Comparison of ENCODE assay signal across 8 cellular contexts in the genomic region with DNA sequence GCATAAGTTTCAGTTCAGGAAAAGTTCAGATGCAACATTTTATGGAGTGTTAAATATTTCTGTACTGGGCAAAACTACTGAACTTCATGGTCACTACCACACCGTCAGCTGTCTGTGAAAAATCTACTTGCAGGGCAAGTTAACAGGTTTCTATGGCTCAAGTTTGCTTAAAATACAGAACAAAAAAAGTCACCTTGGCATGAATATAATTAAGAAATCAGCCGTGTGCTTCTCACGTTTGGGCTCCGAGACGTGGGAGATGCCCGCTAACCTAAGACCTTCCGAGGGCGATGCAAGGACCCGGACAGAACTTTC. TPM values are rescaled to one million over a fixed set of nuclear protein-coding genes. Genes with fewer than 3 reads are reported as not detected.
A peak's percentile ranks its signal among the peaks of the same experiment; 100 is the strongest.
DNase-seq lines count a peak whose midpoint lies in the region; ATAC-seq and TF ChIP-seq lines count a peak whose summit lies in the region.

No MANE protein-coding gene starts in this region.

- H3K4me3 ChIP-seq in cardiac fibroblast (replicated peaks in 1 of 2; ENCODE audit: low read depth in 2 of 2, low read length in 2 of 2) (peak overlapping the region; percentile 68 to 69), muscle layer of colon (ENCODE audit: low read depth in 1 of 2, low read length in 2 of 2) (peak overlapping the region; percentile 73 to 79)

- H3K36me3 ChIP-seq in muscle layer of colon (ENCODE audit: insufficient read depth, low read length): no peaks in the 10 kb centered on the region

- DNase-seq in EH (ENCODE audit: low read depth) (peak; percentile 16), HT1080 (ENCODE audit: low read depth) (peak; percentile 15), cardiac fibroblast (ENCODE audit: low read depth in 2 of 2) (peak; percentile 13 to 22), AG08395 (ENCODE audit: low spot score) (no peak), posterior vena cava (ENCODE audit: low spot score) (no peak), NCI-H146 treated with DMSO at 0.1 percent for 48 hours (lab: John Stamatoyannopoulos, UW; ENCODE audit: unreplicated experiment) (no peak)

- no peak for TF ChIP-seq CTCF in cardiac fibroblast (IDR thresholded peaks at IDR 0.05; ENCODE audit: low read depth, low read length)

- no peaks in the 10 kb centered on the region for H3K9me3 ChIP-seq in muscle layer of colon (ENCODE audit: low read length)

- H3K27me3 ChIP-seq in muscle layer of colon (ENCODE audit: control insufficient read depth in 1 of 2, insufficient read depth in 2 of 2, low read length in 2 of 2): no peaks in the 10 kb centered on the region

- ATAC-seq in HG02840 (IDR thresholded peaks at IDR 0.05; ENCODE audit: low FRiP score, unreplicated experiment): no peak

- H3K9ac ChIP-seq in muscle layer of colon (ENCODE audit: low read length): peak overlapping the region; percentile 60

- H3K27ac ChIP-seq in muscle layer of colon (ENCODE audit: low read depth, low read length): peak overlapping the region; percentile 61

- intact Hi-C loops in posterior vena cava (cut with DNase I): no loop called here

- H3K4me1 ChIP-seq in muscle layer of colon (ENCODE audit: insufficient read depth, low read length): peaks cover 33% of the 10 kb centered on the region

RNA-seq across cellular contexts. Expression of gene TAPT1, which starts 0.6 kb away (rescaled TPM):
- 5.7 and 9.2 TPM in 2 replicates for total RNA-seq in HT1080 (2014; rRNA removed; shearing (Covaris generic))
- polyA plus RNA-seq in HT1080 (2015; cell fraction: cytosol; rRNA removed): 8.7 and 10.4 TPM in 2 replicates
- polyA plus RNA-seq in HT1080 (2015; cell fraction: nucleus; rRNA removed): 20.9 and 32.6 TPM in 2 replicates
- total RNA-seq in posterior vena cava: 10 to 100 TPM; 43.0 to 71.3 TPM

Comparison
In these comparisons a context has a peak if more than half of its experiments do, and no peak if none do; other contexts are left out.
1. DNase-seq: peak in EH (single experiment), HT1080 (single experiment) and cardiac fibroblast (2 of 2); none in AG08395 (single experiment), posterior vena cava (single experiment) and NCI-H146 treated with DMSO at 0.1 percent for 48 hours (single experiment).